ENCODE assay signal across 8 cellular contexts in genomic region chr6:99467509-99468106, GRCh38. TPM values are rescaled to one million over a fixed set of nuclear protein-coding genes. Genes with fewer than 3 reads are reported as not detected.
DNase-seq lines count a peak whose midpoint lies in the region; TF ChIP-seq lines count a peak whose summit lies in the region.

No MANE protein-coding gene starts in this region.

- 1 to 5% (median 4%) methylated on average over 3 of the region's 3 CpGs for WGBS in spleen, 5 donors
- 1 to 3% methylated on average over 3 of the region's 3 CpGs for WGBS in lower leg skin, 2 donors

- intact Hi-C loops in spleen (cut with DNase I; ENCODE audit: low total_unique reads), result loop anchor here (2.0 kb wide), 1 partner anchor 279 kb away; no protein-coding TSS in a partner anchor
- intact Hi-C loops in lower leg skin (cut with DNase I; ENCODE audit: low total_unique reads), result loop anchor here (2.0 kb wide), 1 partner anchor 277 kb away; no protein-coding TSS in a partner anchor

- DNase-seq in NCI-H2227 (lab: John Stamatoyannopoulos, UW; ENCODE audit: unreplicated experiment), result peak; percentile 22
- no peak for DNase-seq in NCI-H2227 treated with DMSO at 0.1 percent for 48 hours (lab: John Stamatoyannopoulos, UW)
- DNase-seq in HT-29 (ENCODE audit: low spot score), result peak; percentile 17
- DNase-seq in SK-N-DZ (ENCODE audit: low spot score), result peak; percentile 13
- DNase-seq in fibroblast of villous mesenchyme (ENCODE audit: low read depth), result peak; percentile 36
- no peak for DNase-seq in spleen
- no peak for DNase-seq in lower leg skin (ENCODE audit: low spot score in 2 of 2)
- DNase-seq in activated CD4-positive, alpha-beta T cell treated with anti-CD3 and anti-CD28 coated beads, Interleukin-2, amount 50 U/mL, for 4 hours, result no peak

- no peaks in the 10 kb centered on the region for H3K27me3 ChIP-seq in spleen (replicated peaks in 1 of 7)

- no peaks in the 10 kb centered on the region for H3K9me3 ChIP-seq in spleen

- no peak overlapping the region for H3K4me3 ChIP-seq in fibroblast of villous mesenchyme (ENCODE audit: low read depth, low read length)
- H3K4me3 ChIP-seq in spleen, result no peak overlapping the region
- no peak overlapping the region for H3K4me3 ChIP-seq in lower leg skin (ENCODE audit: low read depth, poor library complexity, severe bottlenecking)

- TF ChIP-seq POLR2A in spleen (IDR thresholded peaks at IDR 0.05) (no peak), lower leg skin (IDR thresholded peaks at IDR 0.05) (no peak)

- H3K27ac ChIP-seq in spleen, result no peak overlapping the region

- no peaks in the 10 kb centered on the region for H3K4me1 ChIP-seq in spleen

- H3K36me3 ChIP-seq in spleen, result peaks cover 0 to 28% (median 0%) of the 10 kb centered on the region in 6 donors

- TF ChIP-seq CTCF in fibroblast of villous mesenchyme (IDR thresholded peaks at IDR 0.05; ENCODE audit: insufficient read depth, low read depth, low read length), result peak; percentile 65
- TF ChIP-seq CTCF in spleen (IDR thresholded peaks at IDR 0.05 in 8 of 11, conservative IDR thresholded peaks at IDR 0.05 in 3 of 11), result peak; percentile 31 to 75 (median 59)
- no peak for TF ChIP-seq CTCF in lower leg skin (IDR thresholded peaks at IDR 0.05)

RNA-seq across cellular contexts. Expression of gene PNISR, which starts 42.5 kb away (rescaled TPM):
- total RNA-seq in HT-29 (2014; rRNA removed; shearing (Covaris generic)), result 27.9 and 32.9 TPM in 2 replicates
- polyA plus RNA-seq in SK-N-DZ (2014; cell fraction: cytosol; rRNA removed), result 61.2 and 76.0 TPM in 2 replicates
- polyA plus RNA-seq in SK-N-DZ (2014; cell fraction: nucleus; rRNA removed), result 427 and 590 TPM in 2 replicates
- 44.8 and 82.0 TPM in 2 replicates for total RNA-seq in fibroblast of villous mesenchyme
- 100 to 1,000 TPM; 143 to 338 (median 181) TPM for total RNA-seq in spleen
- 10 to 100 TPM; 44.0 to 52.9 (median 45.7) TPM for polyA plus RNA-seq in spleen
- 100 to 1,000 TPM in 1 of 4 donors, 10 to 100 TPM in 3; 52.3 to 101 (median 56.5) TPM for total RNA-seq in lower leg skin

RNA-seq across cellular contexts. Expression of gene USP45, which starts 47.6 kb away (rescaled TPM):
- 3.6 and 4.3 TPM in 2 replicates for total RNA-seq in HT-29 (2014; rRNA removed; shearing (Covaris generic))
- 15.7 and 21.1 TPM in 2 replicates for polyA plus RNA-seq in SK-N-DZ (2014; cell fraction: cytosol; rRNA removed)
- polyA plus RNA-seq in SK-N-DZ (2014; cell fraction: nucleus; rRNA removed), result 30.6 and 37.6 TPM in 2 replicates
- total RNA-seq in fibroblast of villous mesenchyme, result 27.1 and 29.4 TPM in 2 replicates
- total RNA-seq in spleen, result 10 to 100 TPM; 14.6 to 42.2 (median 18.3) TPM
- polyA plus RNA-seq in spleen, result 1 to 10 TPM; 3.6 to 4.9 (median 3.7) TPM
- total RNA-seq in lower leg skin, result 10 to 100 TPM in 2 of 4 donors, 1 to 10 TPM in 2; 4.7 to 12.3 (median 10.0) TPM

Comparison
In these comparisons a context has a peak if more than half of its experiments do, and no peak if none do; other contexts are left out.
1. DNase-seq: peak in NCI-H2227 (single experiment), HT-29 (single experiment), SK-N-DZ (single experiment) and fibroblast of villous mesenchyme (single experiment); none in NCI-H2227 treated with DMSO at 0.1 percent for 48 hours (single experiment), spleen (single experiment), lower leg skin (0 of 2) and activated CD4-positive, alpha-beta T cell treated with anti-CD3 and anti-CD28 coated beads, Interleukin-2, amount 50 U/mL, for 4 hours (0 of 2).
2. CTCF ChIP-seq: peak in fibroblast of villous mesenchyme (single experiment) and spleen (11 of 11); none in lower leg skin (0 of 3).